In the genomic region with DNA sequence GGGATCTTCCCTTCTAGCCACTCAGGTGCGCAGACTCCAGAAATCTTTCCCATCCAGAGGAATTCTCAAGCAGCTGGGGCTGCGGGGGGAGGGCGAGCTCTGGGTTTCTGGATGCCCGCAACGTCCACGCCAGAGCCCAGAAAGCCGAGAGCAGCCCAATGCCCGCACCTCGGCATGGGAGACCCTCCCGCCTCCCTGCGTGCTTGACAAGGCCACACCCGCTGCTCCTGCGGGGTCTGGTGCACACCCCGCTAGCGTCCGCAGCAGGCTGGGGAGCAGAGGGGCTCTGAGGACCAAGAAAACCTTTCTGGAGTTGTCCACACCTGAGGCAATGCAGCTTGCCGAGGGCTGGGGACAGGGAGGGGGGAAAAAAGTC, we compare ENCODE assay signal across 1 cellular context.
TF ChIP-seq lines count a peak whose summit lies in the region.

No MANE protein-coding gene starts in this region.

TF ChIP-seq in GM23338, 12 proteins besides CTCF, POLR2A, EP300 and RAD21 (continued from another document):
- TF ChIP-seq ZNF462 (CRISPR knock-in tag; IDR thresholded peaks at IDR 0.05) (no peak), EZH2 (IDR thresholded peaks at IDR 0.05; ENCODE audit: low read depth, unreplicated experiment) (no peak), STAT1 (IDR thresholded peaks at IDR 0.05; ENCODE audit: unreplicated experiment) (no peak), POLR2AphosphoS5 (IDR thresholded peaks at IDR 0.05; ENCODE audit: low read depth) (no peak), ZNF114 (CRISPR knock-in tag; IDR thresholded peaks at IDR 0.05) (no peak), JUNB (IDR thresholded peaks at IDR 0.05; ENCODE audit: unreplicated experiment) (no peak), EZH2phosphoT487 (IDR thresholded peaks at IDR 0.05; ENCODE audit: unreplicated experiment) (no peak), NANOG (IDR thresholded peaks at IDR 0.05; ENCODE audit: borderline replicate concordance) (no peak), ZNF331 (CRISPR knock-in tag; IDR thresholded peaks at IDR 0.05; ENCODE audit: low read depth) (no peak), REST (IDR thresholded peaks at IDR 0.05; ENCODE audit: unreplicated experiment) (no peak)
- TF ChIP-seq, protein P1, sequence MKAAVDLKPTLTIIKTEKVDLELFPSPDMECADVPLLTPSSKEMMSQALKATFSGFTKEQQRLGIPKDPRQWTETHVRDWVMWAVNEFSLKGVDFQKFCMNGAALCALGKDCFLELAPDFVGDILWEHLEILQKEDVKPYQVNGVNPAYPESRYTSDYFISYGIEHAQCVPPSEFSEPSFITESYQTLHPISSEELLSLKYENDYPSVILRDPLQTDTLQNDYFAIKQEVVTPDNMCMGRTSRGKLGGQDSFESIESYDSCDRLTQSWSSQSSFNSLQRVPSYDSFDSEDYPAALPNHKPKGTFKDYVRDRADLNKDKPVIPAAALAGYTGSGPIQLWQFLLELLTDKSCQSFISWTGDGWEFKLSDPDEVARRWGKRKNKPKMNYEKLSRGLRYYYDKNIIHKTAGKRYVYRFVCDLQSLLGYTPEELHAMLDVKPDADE (IDR thresholded peaks at IDR 0.05): no peak
TF ChIP-seq in GM23338: peak in this region for 0.
